14 cellular contexts compared by ENCODE assay signal in the genomic region with DNA sequence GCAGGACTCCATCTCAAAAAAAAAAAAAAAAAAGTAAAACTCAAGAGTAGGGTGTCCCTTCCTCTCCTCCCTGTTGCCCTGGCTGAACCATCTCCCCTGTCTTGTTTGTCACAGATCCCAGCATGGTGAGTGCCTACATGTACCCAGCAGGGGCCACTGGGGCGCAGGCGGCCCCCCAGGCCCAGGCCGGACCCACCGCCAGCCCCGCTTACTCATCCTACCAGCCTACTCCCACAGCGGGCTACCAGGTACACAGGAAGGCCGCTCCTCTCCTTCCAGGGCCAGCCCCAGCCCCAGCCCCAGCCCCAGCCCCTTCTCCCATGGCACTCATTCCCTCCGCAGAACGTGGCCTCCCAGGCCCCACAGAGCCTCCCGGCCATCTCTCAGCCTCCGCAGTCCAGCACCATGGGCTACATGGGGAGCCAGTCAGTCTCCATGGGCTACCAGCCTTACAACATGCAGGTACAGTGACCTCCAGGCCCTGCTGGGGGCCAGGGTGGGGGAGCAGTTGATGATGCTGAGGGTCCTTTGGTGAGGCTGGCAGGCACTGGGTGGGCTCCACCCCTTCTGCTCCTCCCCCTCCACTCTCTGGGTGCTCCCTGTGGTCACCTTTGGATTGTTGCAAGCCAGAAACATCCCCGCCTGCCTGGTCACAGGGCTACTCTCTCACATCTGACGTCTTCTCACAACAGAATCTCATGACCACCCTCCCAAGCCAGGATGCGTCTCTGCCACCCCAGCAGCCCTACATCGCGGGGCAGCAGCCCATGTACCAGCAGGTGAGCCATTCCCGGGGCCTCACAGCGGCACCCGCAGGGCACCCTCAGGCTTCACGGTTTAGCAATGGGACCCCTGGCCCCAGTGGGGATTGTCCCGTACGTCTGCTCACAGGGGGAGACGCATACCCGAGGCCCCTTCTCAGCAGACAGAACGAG. TPM values are rescaled to one million over a fixed set of nuclear protein-coding genes. Genes with fewer than 3 reads are reported as not detected.
DNase-seq lines count a peak whose midpoint lies in the region; TF ChIP-seq lines count a peak whose summit lies in the region.
"Had no signal": no experiment of that assay in that cellular context is flagged by ENCODE, and none has a peak within 500 bp of the region (broad histone marks: within the 10 kb centered on the region; RNA-seq: fewer than 3 reads in every experiment).

No MANE protein-coding gene starts in this region.

- peaks cover 36% of the 10 kb centered on the region for H4K20me1 ChIP-seq in neural progenitor cell (ENCODE audit: low read depth)

- intact Hi-C loops in activated CD4-positive, alpha-beta T cell treated with anti-CD3 and anti-CD28 coated beads, Interleukin-2, amount 10 ng/mL, durations not matched to agents 24 days and 14 days (cut with micrococcal nuclease): loop anchor here (5.0 kb wide), 1 partner anchor 148 kb away; a partner anchor contains a TSS
- intact Hi-C loops in activated T-helper 2 cell treated with anti-CD3 and anti-CD28 coated beads, Interferon-gamma antibody, Interleukin-2, Interleukin-4, amounts not matched to agents 10 μg/mL and 5 μg/mL and 100 μg/mL, durations not matched to agents 14 hours and 24 hours and 36 hours (cut with micrococcal nuclease): loop anchor here (5.0 kb wide), 1 partner anchor 33 kb away; a partner anchor contains a TSS

- DNase-seq in activated CD4-positive, alpha-beta T cell treated with anti-CD3 and anti-CD28 coated beads, Interleukin-2, amount 10 ng/mL, durations not matched to agents 24 days and 14 days: no peak
- DNase-seq in activated CD4-positive, alpha-beta T cell treated with anti-CD3 and anti-CD28 coated beads, Interleukin-2, amount 50 U/mL, for 4 hours: no peak
- DNase-seq in activated T-helper 2 cell treated with anti-CD3 and anti-CD28 coated beads, Interferon-gamma antibody, Interleukin-2, Interleukin-4, amounts not matched to agents 10 μg/mL and 5 μg/mL and 100 μg/mL, durations not matched to agents 14 hours and 24 hours and 36 hours (ENCODE audit: low spot score): no peak
- DNase-seq in neural progenitor cell (ENCODE audit: low spot score) (no peak), OCI-M1 (lab: John Stamatoyannopoulos, UW) (no peak), DMS153 treated with DMSO at 0.1 percent for 48 hours (lab: John Stamatoyannopoulos, UW; ENCODE audit: unreplicated experiment) (no peak)
- no peak for DNase-seq in activated CD8-positive, alpha-beta memory T cell treated with anti-CD3 and anti-CD28 coated beads, Interleukin-2, amount 50 U/mL, for 48 hours
- DNase-seq: activated CD8-positive, alpha-beta memory T cell treated with anti-CD3 and anti-CD28 coated beads for 24 hours; H7; MV-4-11; NCI-H446; Right ventricle myocardium superior had no signal

- H3K4me1 ChIP-seq in HUES64 (ENCODE audit: insufficient read depth, low read length): no peaks in the 10 kb centered on the region
- H3K4me1 ChIP-seq in neural progenitor cell: peaks cover 14% of the 10 kb centered on the region

- no peak overlapping the region for H3K27ac Mint-ChIP-seq in activated CD4-positive, alpha-beta T cell treated with anti-CD3 and anti-CD28 coated beads, Interleukin-2, amount 10 ng/mL, durations not matched to agents 24 days and 14 days
- no peak overlapping the region for H3K27ac Mint-ChIP-seq in activated T-helper 2 cell treated with anti-CD3 and anti-CD28 coated beads, Interferon-gamma antibody, Interleukin-2, Interleukin-4, amounts not matched to agents 10 μg/mL and 5 μg/mL and 100 μg/mL, durations not matched to agents 14 hours and 24 hours and 36 hours
- H3K27ac Mint-ChIP-seq in neural progenitor cell: no peak overlapping the region

- 95% methylated on average over 25 of the region's 25 CpGs for WGBS in HUES64

- H3K36me3 ChIP-seq in HUES64 (ENCODE audit: insufficient read depth, low read length): peaks cover 66% of the 10 kb centered on the region
- no peaks in the 10 kb centered on the region for H3K36me3 ChIP-seq in neural progenitor cell

- H3K27ac ChIP-seq in HUES64 (ENCODE audit: low read depth, low read length) (no peak overlapping the region), neural progenitor cell (no peak overlapping the region)

- H3K27me3 ChIP-seq in HUES64 (ENCODE audit: insufficient read depth, low read length) (no peaks in the 10 kb centered on the region), neural progenitor cell (no peaks in the 10 kb centered on the region)
- H3K27me3 ChIP-seq: spleen had no signal

- H3K9me3 Mint-ChIP-seq in activated CD4-positive, alpha-beta T cell treated with anti-CD3 and anti-CD28 coated beads, Interleukin-2, amount 10 ng/mL, durations not matched to agents 24 days and 14 days: no peaks in the 10 kb centered on the region
- no peaks in the 10 kb centered on the region for H3K9me3 Mint-ChIP-seq in activated T-helper 2 cell treated with anti-CD3 and anti-CD28 coated beads, Interferon-gamma antibody, Interleukin-2, Interleukin-4, amounts not matched to agents 10 μg/mL and 5 μg/mL and 100 μg/mL, durations not matched to agents 14 hours and 24 hours and 36 hours
- H3K9me3 Mint-ChIP-seq in neural progenitor cell: peaks cover 2% of the 10 kb centered on the region

- peaks cover 75% of the 10 kb centered on the region for H3K79me2 ChIP-seq in neural progenitor cell (ENCODE audit: low read depth)

- H3K4me3 ChIP-seq in HUES64 (ENCODE audit: low read length) (peak overlapping the region; percentile 98; the same call in 1 of the 2 replicates), neural progenitor cell (no peak overlapping the region)

- no peak overlapping the region for H3K4me2 ChIP-seq in neural progenitor cell

- peak overlapping the region; percentile 99; the same call in 1 of the 2 replicates for H3K9ac ChIP-seq in HUES64 (ENCODE audit: low read depth, low read length)
- no peak overlapping the region for H3K9ac ChIP-seq in neural progenitor cell

- no peak overlapping the region for H2AFZ ChIP-seq in neural progenitor cell (replicated peaks)

- H3K4me1 Mint-ChIP-seq in activated CD4-positive, alpha-beta T cell treated with anti-CD3 and anti-CD28 coated beads, Interleukin-2, amount 10 ng/mL, durations not matched to agents 24 days and 14 days: peaks cover 18% of the 10 kb centered on the region
- H3K4me1 Mint-ChIP-seq in activated T-helper 2 cell treated with anti-CD3 and anti-CD28 coated beads, Interferon-gamma antibody, Interleukin-2, Interleukin-4, amounts not matched to agents 10 μg/mL and 5 μg/mL and 100 μg/mL, durations not matched to agents 14 hours and 24 hours and 36 hours (ENCODE audit: low read depth): peaks cover 13% of the 10 kb centered on the region
- H3K4me1 Mint-ChIP-seq in neural progenitor cell: peaks cover 23% of the 10 kb centered on the region

- TF ChIP-seq CTCF in neural progenitor cell (IDR thresholded peaks at IDR 0.05): no peak

- no peaks in the 10 kb centered on the region for H3K27me3 Mint-ChIP-seq in activated CD4-positive, alpha-beta T cell treated with anti-CD3 and anti-CD28 coated beads, Interleukin-2, amount 10 ng/mL, durations not matched to agents 24 days and 14 days
- H3K27me3 Mint-ChIP-seq in activated T-helper 2 cell treated with anti-CD3 and anti-CD28 coated beads, Interferon-gamma antibody, Interleukin-2, Interleukin-4, amounts not matched to agents 10 μg/mL and 5 μg/mL and 100 μg/mL, durations not matched to agents 14 hours and 24 hours and 36 hours (ENCODE audit: low read depth): no peaks in the 10 kb centered on the region
- peaks cover 7% of the 10 kb centered on the region for H3K27me3 Mint-ChIP-seq in neural progenitor cell (ENCODE audit: insufficient read depth, low read depth)

- H3F3A ChIP-seq in neural progenitor cell (ENCODE audit: low read depth): peaks cover 16% of the 10 kb centered on the region

- H3K4me3 Mint-ChIP-seq in activated CD4-positive, alpha-beta T cell treated with anti-CD3 and anti-CD28 coated beads, Interleukin-2, amount 10 ng/mL, durations not matched to agents 24 days and 14 days: peak overlapping the region; percentile 22
- H3K4me3 Mint-ChIP-seq in activated T-helper 2 cell treated with anti-CD3 and anti-CD28 coated beads, Interferon-gamma antibody, Interleukin-2, Interleukin-4, amounts not matched to agents 10 μg/mL and 5 μg/mL and 100 μg/mL, durations not matched to agents 14 hours and 24 hours and 36 hours (ENCODE audit: low read depth): peak overlapping the region; percentile 26
- peak overlapping the region; percentile 7 for H3K4me3 Mint-ChIP-seq in neural progenitor cell

- H3K36me3 Mint-ChIP-seq in activated CD4-positive, alpha-beta T cell treated with anti-CD3 and anti-CD28 coated beads, Interleukin-2, amount 10 ng/mL, durations not matched to agents 24 days and 14 days (ENCODE audit: low read depth): peaks cover 63% of the 10 kb centered on the region
- peaks cover 70% of the 10 kb centered on the region for H3K36me3 Mint-ChIP-seq in activated T-helper 2 cell treated with anti-CD3 and anti-CD28 coated beads, Interferon-gamma antibody, Interleukin-2, Interleukin-4, amounts not matched to agents 10 μg/mL and 5 μg/mL and 100 μg/mL, durations not matched to agents 14 hours and 24 hours and 36 hours (ENCODE audit: low read depth)
- H3K36me3 Mint-ChIP-seq in neural progenitor cell: peaks cover 18% of the 10 kb centered on the region

- H3K9me3 ChIP-seq in HUES64 (ENCODE audit: insufficient read depth, low read depth, low read length) (no peaks in the 10 kb centered on the region), neural progenitor cell (ENCODE audit: low read depth) (no peaks in the 10 kb centered on the region)
- H3K9me3 ChIP-seq: spleen had no signal

RNA-seq across cellular contexts. Expression of a gene that starts 2.5 kb away (rescaled TPM):
- total RNA-seq in activated CD4-positive, alpha-beta T cell treated with anti-CD3 and anti-CD28 coated beads, Interleukin-2, amount 10 ng/mL, durations not matched to agents 24 days and 14 days: 232 and 233 TPM in 2 replicates
- polyA plus RNA-seq in HUES64 (2013, experiment 1 of 2): 117 TPM
- polyA plus RNA-seq in HUES64 (2013, experiment 2 of 2): 107 TPM
- 175 and 179 TPM in 2 replicates for total RNA-seq in activated T-helper 2 cell treated with anti-CD3 and anti-CD28 coated beads, Interferon-gamma antibody, Interleukin-2, Interleukin-4, amounts not matched to agents 10 μg/mL and 5 μg/mL and 100 μg/mL, durations not matched to agents 14 hours and 24 hours and 36 hours
- 13.2 and 30.9 TPM in 2 replicates for total RNA-seq in neural progenitor cell (ENCODE audit: low replicate concordance)

RNA-seq across cellular contexts. Expression of a gene that starts 11.5 kb away (rescaled TPM):
- total RNA-seq in activated CD4-positive, alpha-beta T cell treated with anti-CD3 and anti-CD28 coated beads, Interleukin-2, amount 10 ng/mL, durations not matched to agents 24 days and 14 days: 48.6 and 52.7 TPM in 2 replicates
- polyA plus RNA-seq in HUES64 (2013, experiment 1 of 2): 17.9 TPM
- 18.4 TPM for polyA plus RNA-seq in HUES64 (2013, experiment 2 of 2)
- 36.4 and 39.5 TPM in 2 replicates for total RNA-seq in activated T-helper 2 cell treated with anti-CD3 and anti-CD28 coated beads, Interferon-gamma antibody, Interleukin-2, Interleukin-4, amounts not matched to agents 10 μg/mL and 5 μg/mL and 100 μg/mL, durations not matched to agents 14 hours and 24 hours and 36 hours
- total RNA-seq in neural progenitor cell (ENCODE audit: low replicate concordance): 9.1 and 29.3 TPM in 2 replicates

RNA-seq across cellular contexts. Expression of a gene that starts 16.8 kb away (rescaled TPM):
- 136 and 137 TPM in 2 replicates for total RNA-seq in activated CD4-positive, alpha-beta T cell treated with anti-CD3 and anti-CD28 coated beads, Interleukin-2, amount 10 ng/mL, durations not matched to agents 24 days and 14 days
- 63.3 TPM for polyA plus RNA-seq in HUES64 (2013, experiment 1 of 2)
- polyA plus RNA-seq in HUES64 (2013, experiment 2 of 2): 65.9 TPM
- total RNA-seq in activated T-helper 2 cell treated with anti-CD3 and anti-CD28 coated beads, Interferon-gamma antibody, Interleukin-2, Interleukin-4, amounts not matched to agents 10 μg/mL and 5 μg/mL and 100 μg/mL, durations not matched to agents 14 hours and 24 hours and 36 hours: 130 and 134 TPM in 2 replicates
- 46.2 and 79.3 TPM in 2 replicates for total RNA-seq in neural progenitor cell (ENCODE audit: low replicate concordance)

RNA-seq across cellular contexts. Expression of a gene that starts 17.0 kb away (rescaled TPM):
- total RNA-seq in activated CD4-positive, alpha-beta T cell treated with anti-CD3 and anti-CD28 coated beads, Interleukin-2, amount 10 ng/mL, durations not matched to agents 24 days and 14 days: 34.9 and 37.6 TPM in 2 replicates
- 44.7 TPM for polyA plus RNA-seq in HUES64 (2013, experiment 1 of 2)
- 43.4 TPM for polyA plus RNA-seq in HUES64 (2013, experiment 2 of 2)
- total RNA-seq in activated T-helper 2 cell treated with anti-CD3 and anti-CD28 coated beads, Interferon-gamma antibody, Interleukin-2, Interleukin-4, amounts not matched to agents 10 μg/mL and 5 μg/mL and 100 μg/mL, durations not matched to agents 14 hours and 24 hours and 36 hours: 33.3 and 35.0 TPM in 2 replicates
- 31.2 and 40.3 TPM in 2 replicates for total RNA-seq in neural progenitor cell (ENCODE audit: low replicate concordance)

RNA-seq across cellular contexts. Expression of a gene that starts 34.1 kb away (rescaled TPM):
- 54.7 and 60.2 TPM in 2 replicates for total RNA-seq in activated CD4-positive, alpha-beta T cell treated with anti-CD3 and anti-CD28 coated beads, Interleukin-2, amount 10 ng/mL, durations not matched to agents 24 days and 14 days
- 37.7 TPM for polyA plus RNA-seq in HUES64 (2013, experiment 1 of 2)
- polyA plus RNA-seq in HUES64 (2013, experiment 2 of 2): 32.3 TPM
- total RNA-seq in activated T-helper 2 cell treated with anti-CD3 and anti-CD28 coated beads, Interferon-gamma antibody, Interleukin-2, Interleukin-4, amounts not matched to agents 10 μg/mL and 5 μg/mL and 100 μg/mL, durations not matched to agents 14 hours and 24 hours and 36 hours: 50.8 and 51.7 TPM in 2 replicates
- 22.4 and 27.8 TPM in 2 replicates for total RNA-seq in neural progenitor cell (ENCODE audit: low replicate concordance)
